ENCODE assay signal across 18 cellular contexts in genomic region chr3:4972652-4973643, GRCh38. TPM values are rescaled to one million over a fixed set of nuclear protein-coding genes. Genes with fewer than 3 reads are reported as not detected.
DNase-seq lines count a peak whose midpoint lies in the region; ATAC-seq and TF ChIP-seq lines count a peak whose summit lies in the region.
"Had no signal": no experiment of that assay in that cellular context is flagged by ENCODE, and none has a peak within 500 bp of the region (broad histone marks: within the 10 kb centered on the region; RNA-seq: fewer than 3 reads in every experiment).

No MANE protein-coding gene starts in this region.

- no peaks in the 10 kb centered on the region for H3K79me2 ChIP-seq in parathyroid adenoma

- peak overlapping the region; percentile 43 for H3K4me2 ChIP-seq in parathyroid adenoma (ENCODE audit: low read length)

- intact Hi-C loops in uterus (cut with DNase I; ENCODE audit: low total_unique reads): no loop called here

- TF ChIP-seq POLR2A in uterus (IDR thresholded peaks at IDR 0.05): no peak

- H3K9me3 Mint-ChIP-seq in T-helper 1 cell treated with Interleukin-12 subunit alpha and Interleukin-12 subunit beta and Interleukin-4 antibody, amounts not matched to agents 30 μg/mL and 1 μg/mL, for 36 hours: peaks cover 45% of the 10 kb centered on the region
- peaks cover 0 to 8% (median 6%) of the 10 kb centered on the region in 3 donors for H3K9me3 Mint-ChIP-seq in IgD-negative memory B cell

- H3K36me3 ChIP-seq in parathyroid adenoma (ENCODE audit: control insufficient read depth, insufficient read depth, low read length) (no peaks in the 10 kb centered on the region), uterus (no peaks in the 10 kb centered on the region)

- peaks cover 27% of the 10 kb centered on the region for H3K4me1 ChIP-seq in parathyroid adenoma
- no peaks in the 10 kb centered on the region for H3K4me1 ChIP-seq in uterus

- H3K36me3 Mint-ChIP-seq in T-helper 1 cell treated with Interleukin-12 subunit alpha and Interleukin-12 subunit beta and Interleukin-4 antibody, amounts not matched to agents 30 μg/mL and 1 μg/mL, for 36 hours (ENCODE audit: low read depth): peaks cover 42% of the 10 kb centered on the region
- H3K36me3 Mint-ChIP-seq in IgD-negative memory B cell: no peaks in the 10 kb centered on the region

- H3K9me3 ChIP-seq in parathyroid adenoma (ENCODE audit: control insufficient read depth, low read length) (no peaks in the 10 kb centered on the region), uterus (no peaks in the 10 kb centered on the region)

- H3K27me3 ChIP-seq in parathyroid adenoma (ENCODE audit: control insufficient read depth, insufficient read depth, low read length): no peaks in the 10 kb centered on the region
- no peaks in the 10 kb centered on the region for H3K27me3 ChIP-seq in uterus

- H3K27ac ChIP-seq in parathyroid adenoma (peak overlapping the region; percentile 40), uterus (no peak overlapping the region)
- H3K27ac ChIP-seq: 22Rv1 had no signal

- peaks cover 42% of the 10 kb centered on the region for H3K4me1 Mint-ChIP-seq in T-helper 1 cell treated with Interleukin-12 subunit alpha and Interleukin-12 subunit beta and Interleukin-4 antibody, amounts not matched to agents 30 μg/mL and 1 μg/mL, for 36 hours (ENCODE audit: low read depth)
- H3K4me1 Mint-ChIP-seq in IgD-negative memory B cell: peaks cover 34 to 52% (median 36%) of the 10 kb centered on the region in 3 donors

- H3K9ac ChIP-seq in parathyroid adenoma: no peak overlapping the region

- TF ChIP-seq CTCF in parathyroid adenoma (IDR thresholded peaks at IDR 0.05) (no peak), uterus (IDR thresholded peaks at IDR 0.05) (no peak)

- no peak overlapping the region for H3K4me3 Mint-ChIP-seq in T-helper 1 cell treated with Interleukin-12 subunit alpha and Interleukin-12 subunit beta and Interleukin-4 antibody, amounts not matched to agents 30 μg/mL and 1 μg/mL, for 36 hours
- peak overlapping the region; percentile 63 to 89 (median 76) for H3K4me3 Mint-ChIP-seq in IgD-negative memory B cell
- H3K4me3 Mint-ChIP-seq: H9 had no signal

- ATAC-seq in GM21723 (IDR thresholded peaks at IDR 0.05; ENCODE audit: unreplicated experiment): peak; percentile 35

- DNase-seq in T-helper 1 cell (no peak), uterus (no peak), occipital lobe (lab: John Stamatoyannopoulos, UW) (no peak), DMS79 treated with DMSO at 0.1 percent for 48 hours (lab: John Stamatoyannopoulos, UW) (no peak)
- DNase-seq: Calu3; caudate nucleus; erythroblast; H9; MV-4-11; NCI-H510A treated with DMSO at 0.1 percent for 48 hours; Right ventricle myocardium superior; stimulated activated CD4-positive, alpha-beta T cell treated with anti-CD3 and anti-CD28 coated beads, Interleukin-4, amount 100 ng/mL, for 1 hour had no signal

- H2AFZ ChIP-seq in parathyroid adenoma: peak overlapping the region; percentile 70

- H3K27ac Mint-ChIP-seq in T-helper 1 cell treated with Interleukin-12 subunit alpha and Interleukin-12 subunit beta and Interleukin-4 antibody, amounts not matched to agents 30 μg/mL and 1 μg/mL, for 36 hours: peak overlapping the region; percentile 58
- H3K27ac Mint-ChIP-seq in IgD-negative memory B cell: peak overlapping the region; percentile 61 to 88 (median 72)
- H3K27ac Mint-ChIP-seq: H9, progenitor cell of endocrine pancreas had no signal

- H3K4me3 ChIP-seq in parathyroid adenoma (ENCODE audit: low read depth, low read length) (peak overlapping the region; percentile 25), uterus (no peak overlapping the region)

- H3K27me3 Mint-ChIP-seq in T-helper 1 cell treated with Interleukin-12 subunit alpha and Interleukin-12 subunit beta and Interleukin-4 antibody, amounts not matched to agents 30 μg/mL and 1 μg/mL, for 36 hours (ENCODE audit: low read depth): no peaks in the 10 kb centered on the region
- H3K27me3 Mint-ChIP-seq in IgD-negative memory B cell: no peaks in the 10 kb centered on the region

RNA-seq across cellular contexts. Expression of gene BHLHE40, which starts 6.3 kb away (rescaled TPM):
- polyA plus RNA-seq in IgD-negative memory B cell: 11.1 TPM
- 10 to 100 TPM; 11.4 to 84.2 (median 28.1) TPM for total RNA-seq in uterus
- 6.6 TPM for total RNA-seq in occipital lobe
